ENCODE assay signal across 8 cellular contexts in genomic region chr7:26865094-26865388, GRCh38. TPM values are rescaled to one million over a fixed set of nuclear protein-coding genes. Genes with fewer than 3 reads are reported as not detected.
DNase-seq lines count a peak whose midpoint lies in the region; ATAC-seq and TF ChIP-seq lines count a peak whose summit lies in the region.

No MANE protein-coding gene starts in this region.

- intact Hi-C loops in psoas muscle (cut with DNase I), result loop anchor here in 1 of 2 donors (2.0 to 5.0 kb wide), 2 partner anchors 167 to 232 kb away; no protein-coding TSS in a partner anchor

- H3K36me3 ChIP-seq in cardiac muscle cell, result no peaks in the 10 kb centered on the region
- no peaks in the 10 kb centered on the region for H3K36me3 ChIP-seq in psoas muscle (ENCODE audit: insufficient read depth in 1 of 2, low read depth in 1 of 2)

- peaks cover 23% of the 10 kb centered on the region for H3K4me1 Mint-ChIP-seq in activated CD4-positive, alpha-beta memory T cell treated with anti-CD3 and anti-CD28 coated beads, Interleukin-2, amount 10 ng/mL, durations not matched to agents 7 days and 5 days

- no peaks in the 10 kb centered on the region for H3K4me1 ChIP-seq in cardiac muscle cell (ENCODE audit: low read depth)
- H3K4me1 ChIP-seq in psoas muscle, result peaks cover 5% of the 10 kb centered on the region

- H3K4me3 ChIP-seq in AG09309 (ENCODE audit: control insufficient read depth, low read depth, low read length) (peak overlapping the region; percentile 98), cardiac muscle cell (peak overlapping the region; percentile 53), psoas muscle (peak overlapping the region; percentile 87)

- H3K9me3 Mint-ChIP-seq in activated CD4-positive, alpha-beta memory T cell treated with anti-CD3 and anti-CD28 coated beads, Interleukin-2, amount 10 ng/mL, durations not matched to agents 7 days and 5 days, result peaks cover 5% of the 10 kb centered on the region

- H3K9me3 ChIP-seq in cardiac muscle cell (ENCODE audit: low read depth) (no peaks in the 10 kb centered on the region), psoas muscle (no peaks in the 10 kb centered on the region)

- H3K27me3 ChIP-seq in cardiac muscle cell (peaks cover 68% of the 10 kb centered on the region), psoas muscle (ENCODE audit: insufficient read depth in 3 of 3, low read length in 2 of 3) (peaks cover 0 to 12% (median 3%) of the 10 kb centered on the region in 3 donors)

- peak overlapping the region; percentile 92 for H3K4me3 Mint-ChIP-seq in activated CD4-positive, alpha-beta memory T cell treated with anti-CD3 and anti-CD28 coated beads, Interleukin-2, amount 10 ng/mL, durations not matched to agents 7 days and 5 days

- 7 to 9% (median 8%) methylated on average over 11 of the region's 11 CpGs for WGBS in psoas muscle, 3 donors

- TF ChIP-seq CTCF in AG09309 (IDR thresholded peaks at IDR 0.05; ENCODE audit: control insufficient read depth, insufficient read depth, low read depth, low read length, missing control alignments) (no peak), cardiac muscle cell (IDR thresholded peaks at IDR 0.05; ENCODE audit: low read depth, low read length) (no peak), psoas muscle (IDR thresholded peaks at IDR 0.05) (no peak)

- peak; percentile 36 for ATAC-seq in GM19043 (IDR thresholded peaks at IDR 0.05; ENCODE audit: low read depth, unreplicated experiment)
- ATAC-seq in HG03108 (IDR thresholded peaks at IDR 0.05; ENCODE audit: unreplicated experiment), result peak; percentile 30
- ATAC-seq in psoas muscle, result peak; percentile 42 to 65 (median 48)

- H3K27ac Mint-ChIP-seq in activated CD4-positive, alpha-beta memory T cell treated with anti-CD3 and anti-CD28 coated beads, Interleukin-2, amount 10 ng/mL, durations not matched to agents 7 days and 5 days, result peak overlapping the region; percentile 78

- POLR2A ChIA-PET in activated CD4-positive, alpha-beta memory T cell treated with anti-CD3 and anti-CD28 coated beads, Interleukin-2, amount 10 ng/mL, durations not matched to agents 7 days and 5 days (lab: Charles Lee), result interaction anchor here (0.9 kb wide), 1 partner anchor 232 kb away, joined by 3 read pairs; no protein-coding TSS in a partner anchor

- no peak for DNase-seq in AG09309 (ENCODE audit: low read depth)
- no peak for DNase-seq in activated CD4-positive, alpha-beta memory T cell treated with anti-CD3 and anti-CD28 coated beads, Interleukin-2, amount 10 ng/mL, durations not matched to agents 7 days and 5 days
- DNase-seq in cardiac muscle cell (ENCODE audit: low read depth in 1 of 2, low spot score in 1 of 2), result no peak
- DNase-seq in psoas muscle, result peak in 1 of 2 donors; percentile 59
- no peak for DNase-seq in NOMO-1 treated with DMSO at 0.1 percent for 48 hours (lab: John Stamatoyannopoulos, UW; ENCODE audit: unreplicated experiment)
- DNase-seq in NCI-H1436 treated with DMSO at 0.1 percent for 48 hours (lab: John Stamatoyannopoulos, UW), result no peak

- peaks cover 35% of the 10 kb centered on the region for H3K27me3 Mint-ChIP-seq in activated CD4-positive, alpha-beta memory T cell treated with anti-CD3 and anti-CD28 coated beads, Interleukin-2, amount 10 ng/mL, durations not matched to agents 7 days and 5 days

- H3K27ac ChIP-seq in cardiac muscle cell, result no peak overlapping the region
- peak overlapping the region; percentile 87 for H3K27ac ChIP-seq in psoas muscle

- H3K36me3 Mint-ChIP-seq in activated CD4-positive, alpha-beta memory T cell treated with anti-CD3 and anti-CD28 coated beads, Interleukin-2, amount 10 ng/mL, durations not matched to agents 7 days and 5 days (ENCODE audit: low read depth), result no peaks in the 10 kb centered on the region

- CTCF ChIA-PET in activated CD4-positive, alpha-beta memory T cell treated with anti-CD3 and anti-CD28 coated beads, Interleukin-2, amount 10 ng/mL, durations not matched to agents 7 days and 5 days (lab: Charles Lee), result interaction anchor here (0.6 kb wide), 1 partner anchor 9 kb away, joined by 3 read pairs; no protein-coding TSS in a partner anchor

RNA-seq across cellular contexts. Expression of gene SKAP2, which starts 0.7 kb away (rescaled TPM):
- total RNA-seq in activated CD4-positive, alpha-beta memory T cell treated with anti-CD3 and anti-CD28 coated beads, Interleukin-2, amount 10 ng/mL, durations not matched to agents 7 days and 5 days, result 10 to 100 TPM; 12.8 to 15.1 TPM
- 0.81 and 1.2 TPM in 2 replicates for total RNA-seq in cardiac muscle cell
- polyA plus RNA-seq in cardiac muscle cell, result 1.2 and 2.8 TPM in 2 replicates
- 10 to 100 TPM in 2 of 4 donors, 1 to 10 TPM in 2; 8.2 to 19.4 (median 10.5) TPM for total RNA-seq in psoas muscle
- polyA plus RNA-seq in psoas muscle, result 1 to 10 TPM; 3.2 to 9.5 (median 5.6) TPM
